In the genomic region with DNA sequence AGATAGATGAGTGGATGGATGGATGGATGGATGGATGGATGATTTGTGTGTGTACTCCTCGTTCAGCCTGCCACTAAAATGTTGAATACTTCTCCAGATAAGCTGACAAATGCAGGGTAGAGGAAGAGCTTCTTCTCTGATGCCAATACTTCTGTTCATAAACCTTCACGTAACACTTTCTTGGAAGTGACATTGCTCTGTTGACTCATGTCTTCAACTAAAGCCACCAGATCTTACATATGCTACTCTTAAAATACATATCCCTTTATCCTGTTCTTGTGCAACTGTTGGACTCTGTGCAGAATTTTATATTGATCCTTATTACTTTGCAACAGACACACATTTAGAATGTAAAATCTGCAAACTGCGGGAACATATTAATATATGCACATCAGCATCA, we compare ENCODE assay signal across 20 cellular contexts. TPM values are rescaled to one million over a fixed set of nuclear protein-coding genes. Genes with fewer than 3 reads are reported as not detected.
"Had no signal": no experiment of that assay in that cellular context is flagged by ENCODE, and none has a peak within 500 bp of the region (broad histone marks: within the 10 kb centered on the region; RNA-seq: fewer than 3 reads in every experiment).

No MANE protein-coding gene starts in this region.

- DNase-seq: activated CD4-positive, alpha-beta T cell treated with anti-CD3 and anti-CD28 coated beads for 48 hours; activated CD8-positive, alpha-beta memory T cell treated with anti-CD3 and anti-CD28 coated beads, Interleukin-2, amount 50 U/mL, for 4 hours; activated effector memory CD4-positive, alpha-beta T cell treated with Interleukin-2 at 50 U/mL for 16 hours; activated naive CD4-positive, alpha-beta T cell treated with anti-CD3 and anti-CD28 coated beads, Interleukin-2, amount 10 ng/mL, durations not matched to agents 7 days and 5 days; activated T-cell treated with anti-CD3 and anti-CD28 coated beads, Interleukin-2, amount 50 U/mL, for 4 hours; erythroblast; foreskin melanocyte; glutamatergic neuron; hypothalamus; lower lobe of right lung; retina; spleen; stimulated activated CD4-positive, alpha-beta T cell treated with anti-CD3 and anti-CD28 coated beads, Interleukin-4, amount 100 ng/mL, for 4 hours; stimulated activated naive CD4-positive, alpha-beta T cell treated with Interleukin-2 at 50 U/mL for 16 hours; transverse colon had no signal

- H3K36me3 Mint-ChIP-seq: activated naive CD4-positive, alpha-beta T cell treated with anti-CD3 and anti-CD28 coated beads, Interleukin-2, amount 10 ng/mL, durations not matched to agents 7 days and 5 days; WTC11 had no signal

- H3K27ac Mint-ChIP-seq: activated naive CD4-positive, alpha-beta T cell treated with anti-CD3 and anti-CD28 coated beads, Interleukin-2, amount 10 ng/mL, durations not matched to agents 7 days and 5 days; T-helper 2 cell treated with Interferon-gamma antibody and Interleukin-4, amounts not matched to agents 5 μg/mL and 100 μg/mL, for 36 hours; WTC11 had no signal

- H3K4me3 Mint-ChIP-seq: activated naive CD4-positive, alpha-beta T cell treated with anti-CD3 and anti-CD28 coated beads, Interleukin-2, amount 10 ng/mL, durations not matched to agents 7 days and 5 days; activated T-cell treated with anti-CD3 and anti-CD28 coated beads, Interleukin-2, amount 50 U/mL, for 4 hours; T-helper 2 cell treated with Interferon-gamma antibody and Interleukin-4, amounts not matched to agents 5 μg/mL and 100 μg/mL, for 36 hours; WTC11 had no signal

- H3K27me3 ChIP-seq: breast epithelium, spleen, transverse colon had no signal

- H3K4me1 ChIP-seq: breast epithelium, lower lobe of right lung had no signal

- ATAC-seq: activated T-cell treated with anti-CD3 and anti-CD28 coated beads, Interleukin-2, amount 50 U/mL, for 4 hours; lower lobe of right lung; WTC11 had no signal

- H3K9me3 ChIP-seq: breast epithelium, lower lobe of right lung, spleen, transverse colon had no signal

- H3K27me3 Mint-ChIP-seq: activated naive CD4-positive, alpha-beta T cell treated with anti-CD3 and anti-CD28 coated beads, Interleukin-2, amount 10 ng/mL, durations not matched to agents 7 days and 5 days had no signal

- H3K9me3 Mint-ChIP-seq: activated naive CD4-positive, alpha-beta T cell treated with anti-CD3 and anti-CD28 coated beads, Interleukin-2, amount 10 ng/mL, durations not matched to agents 7 days and 5 days; activated T-cell treated with anti-CD3 and anti-CD28 coated beads, Interleukin-2, amount 50 U/mL, for 4 hours; T-helper 2 cell treated with Interferon-gamma antibody and Interleukin-4, amounts not matched to agents 5 μg/mL and 100 μg/mL, for 36 hours had no signal

- H3K36me3 ChIP-seq: breast epithelium, lower lobe of right lung, transverse colon had no signal

- H3K27ac ChIP-seq: breast epithelium, coronary artery, lower lobe of right lung, transverse colon had no signal

- H3K4me3 ChIP-seq: breast epithelium, coronary artery, lower lobe of right lung, spleen, transverse colon had no signal

RNA-seq across cellular contexts. Expression of a gene that starts 26.9 kb away (rescaled TPM):
- polyA plus RNA-seq: keratinocyte had no signal
